1 cellular context compared by ENCODE assay signal in the genomic region with DNA sequence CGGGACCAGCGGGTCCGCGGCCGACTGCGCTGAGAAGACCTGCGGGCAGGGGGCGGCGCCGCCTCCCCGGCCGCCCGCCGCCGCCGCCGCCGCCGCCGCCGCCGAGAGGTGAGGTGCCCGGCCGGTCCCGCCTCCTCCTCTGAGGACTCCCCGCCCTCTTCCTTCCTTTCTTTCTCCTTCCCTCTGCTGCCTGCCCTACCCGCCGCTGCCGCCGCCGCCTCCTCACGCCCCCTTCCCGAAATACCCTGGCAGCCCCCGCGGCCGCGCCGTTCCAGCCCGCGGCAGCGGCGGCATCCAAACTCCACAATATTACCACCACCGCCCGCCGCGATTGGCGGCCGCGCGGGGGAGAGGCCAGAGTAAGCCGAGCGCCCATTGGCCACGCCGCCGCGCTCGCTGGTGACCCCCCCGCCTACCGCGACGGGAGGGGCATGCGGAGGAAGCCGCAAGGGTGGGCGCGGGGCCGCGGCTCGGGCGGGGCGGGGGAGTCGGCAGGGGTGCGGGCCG.
A peak's percentile ranks its signal among the peaks of the same experiment; 100 is the strongest.
TF ChIP-seq lines count a peak whose summit lies in the region.

No MANE protein-coding gene starts in this region.

TF ChIP-seq in K562, 482 proteins besides CTCF, POLR2A, EP300 and RAD21 (continued from another document):
- TF ChIP-seq SP1 (CRISPR knock-in tag; IDR thresholded peaks at IDR 0.05) (0 out of 2 replicates have a peak, but pooled peaks have one; percentile 3), EGR1 (conservative IDR thresholded peaks at IDR 0.05) (peak; percentile 86), CEBPG (CRISPR knock-in tag; IDR thresholded peaks at IDR 0.05) (no peak), CEBPG (tag; conservative IDR thresholded peaks at IDR 0.05 in 1 of 2, IDR thresholded peaks at IDR 0.05 in 1 of 2) (no peak)
